Comparison of ENCODE assay signal across 19 cellular contexts in genomic region chr10:53463539-53463938, GRCh38.
"Had no signal": no experiment of that assay in that cellular context is flagged by ENCODE, and none has a peak within 500 bp of the region (broad histone marks: within the 10 kb centered on the region; RNA-seq: fewer than 3 reads in every experiment).

No MANE protein-coding gene starts in this region.

- H3K27me3 ChIP-seq: esophagus squamous epithelium, gastrocnemius medialis, transverse colon, uterus had no signal

- H3K9me3 ChIP-seq: esophagus squamous epithelium, gastrocnemius medialis, left ventricle myocardium inferior, transverse colon, uterus had no signal

- H3K4me3 ChIP-seq: coronary artery, esophagus squamous epithelium, gastrocnemius medialis, left ventricle myocardium inferior, transverse colon, uterus had no signal

- ATAC-seq: activated T-cell treated with anti-CD3 and anti-CD28 coated beads, Interleukin-2, amount 50 U/mL, for 72 hours; gastrocnemius medialis; naive thymus-derived CD8-positive, alpha-beta T cell; stimulated activated naive B cell treated with anti-CD40 and anti-IgM and Interleukin-4, amounts not matched to agents 10 μg/mL and 1 μg/mL and 100 μg/mL, for 72 hours had no signal

- DNase-seq: activated CD4-positive, alpha-beta memory T cell treated with anti-CD3 and anti-CD28 coated beads for 36 hours; activated CD4-positive, alpha-beta T cell treated with anti-CD3 and anti-CD28 coated beads for 48 hours; activated effector memory CD4-positive, alpha-beta T cell treated with Interleukin-2 at 50 U/mL for 16 hours; activated naive CD4-positive, alpha-beta T cell treated with anti-CD3 and anti-CD28 coated beads for 36 hours; activated T-cell treated with anti-CD3 and anti-CD28 coated beads, Interleukin-2, amount 50 U/mL, for 72 hours; amygdala; cerebellar nuclear complex; esophagus squamous epithelium; gastrocnemius medialis; hippocampal formation; left ventricle myocardium inferior; naive thymus-derived CD8-positive, alpha-beta T cell; retina; stimulated activated CD4-positive, alpha-beta T cell treated with anti-CD3 and anti-CD28 coated beads, Interleukin-2, amount 100 ng/mL, for 48 hours; stimulated activated CD8-positive, alpha-beta memory T cell treated with anti-CD3 and anti-CD28 coated beads, Interleukin-4, amount 100 ng/mL, for 48 hours; stimulated activated naive B cell treated with anti-CD40 and anti-IgM and Interleukin-4, amounts not matched to agents 10 μg/mL and 1 μg/mL and 100 μg/mL, for 72 hours; transverse colon; uterus had no signal

- H3K36me3 ChIP-seq: esophagus squamous epithelium, gastrocnemius medialis, left ventricle myocardium inferior, transverse colon, uterus had no signal

- H3K27ac ChIP-seq: coronary artery, esophagus squamous epithelium, gastrocnemius medialis, left ventricle myocardium inferior, transverse colon, uterus had no signal

- H3K4me1 ChIP-seq: esophagus squamous epithelium, gastrocnemius medialis, left ventricle myocardium inferior, transverse colon, uterus had no signal
